In genomic region chr15:78761020-78761419, GRCh38 we compare ENCODE assay signal across 10 cellular contexts. TPM values are rescaled to one million over a fixed set of nuclear protein-coding genes. Genes with fewer than 3 reads are reported as not detected.
DNase-seq lines count a peak whose midpoint lies in the region; ATAC-seq and TF ChIP-seq lines count a peak whose summit lies in the region.
"Had no signal": no experiment of that assay in that cellular context is flagged by ENCODE, and none has a peak within 500 bp of the region (broad histone marks: within the 10 kb centered on the region; RNA-seq: fewer than 3 reads in every experiment).

No MANE protein-coding gene starts in this region.

- no peaks in the 10 kb centered on the region for H3K27me3 ChIP-seq in BLaER1
- no peaks in the 10 kb centered on the region for H3K27me3 ChIP-seq in osteoblast (ENCODE audit: insufficient read depth, low read length)
- H3K27me3 ChIP-seq in GM23248 (replicated peaks; ENCODE audit: insufficient read depth): no peaks in the 10 kb centered on the region

- peak overlapping the region; percentile 32 for H3K27ac Mint-ChIP-seq in chondrocyte (ENCODE audit: unreplicated experiment)

- H3K4me1 ChIP-seq in BLaER1 (peaks cover 95% of the 10 kb centered on the region), osteoblast (ENCODE audit: insufficient read depth, low read length) (peaks cover 20% of the 10 kb centered on the region), GM23248 (ENCODE audit: insufficient read depth) (peaks cover 12% of the 10 kb centered on the region)

- in situ Hi-C loops in GM23248 (cut with MboI): no loop called here

- H3K36me3 ChIP-seq in BLaER1 (no peaks in the 10 kb centered on the region), KOPT-K1 (ENCODE audit: insufficient read depth, low read length) (no peaks in the 10 kb centered on the region), osteoblast (ENCODE audit: insufficient read depth, low read length) (no peaks in the 10 kb centered on the region), GM23248 (ENCODE audit: low read depth) (no peaks in the 10 kb centered on the region)

- peaks cover 42% of the 10 kb centered on the region for H3K4me1 Mint-ChIP-seq in chondrocyte (ENCODE audit: low read depth)

- H3K27ac ChIP-seq in BLaER1: peak overlapping the region; percentile 98
- H3K27ac ChIP-seq in KOPT-K1 (ENCODE audit: low read depth, low read length, poor library complexity, severe bottlenecking): peak overlapping the region; percentile 99
- H3K27ac ChIP-seq in osteoblast (ENCODE audit: low read depth, low read length): no peak overlapping the region
- no peak overlapping the region for H3K27ac ChIP-seq in GM23248

- no peak overlapping the region for H2AFZ ChIP-seq in osteoblast (ENCODE audit: low read length)
- no peak overlapping the region for H2AFZ ChIP-seq in GM23248

- ATAC-seq in HG03469 (IDR thresholded peaks at IDR 0.05; ENCODE audit: unreplicated experiment): no peak

- 87 to 92% methylated on average over 7 of the region's 8 CpGs for WGBS in GM23248 (ENCODE audit: low coverage in 1 of 2, low lambda C conversion rate in 2 of 2, missing lambda C conversion rate in 2 of 2), 2 experiments

- H3K9ac ChIP-seq in BLaER1 (peak overlapping the region; percentile 87), GM23248 (no peak overlapping the region)

- no peaks in the 10 kb centered on the region for H3K27me3 Mint-ChIP-seq in chondrocyte (ENCODE audit: low read depth)

- H3K9me3 ChIP-seq in BLaER1 (no peaks in the 10 kb centered on the region), KOPT-K1 (ENCODE audit: insufficient read depth, low read length, poor library complexity, severe bottlenecking) (no peaks in the 10 kb centered on the region), osteoblast (ENCODE audit: low read depth, low read length) (no peaks in the 10 kb centered on the region), GM23248 (ENCODE audit: low read depth) (no peaks in the 10 kb centered on the region)

- no peaks in the 10 kb centered on the region for H4K20me1 ChIP-seq in BLaER1
- H4K20me1 ChIP-seq in osteoblast (ENCODE audit: insufficient read depth, low read length): no peaks in the 10 kb centered on the region
- no peaks in the 10 kb centered on the region for H4K20me1 ChIP-seq in GM23248 (ENCODE audit: insufficient read depth)

- TF ChIP-seq CTCF in chondrocyte (IDR thresholded peaks at IDR 0.05) (no peak), osteoblast (IDR thresholded peaks at IDR 0.05; ENCODE audit: extremely low read depth, low read depth, low read length) (no peak)

- H3K79me2 ChIP-seq in osteoblast (ENCODE audit: insufficient read depth, low read length) (no peaks in the 10 kb centered on the region), GM23248 (ENCODE audit: insufficient read depth) (no peaks in the 10 kb centered on the region)

- H3K4me3 Mint-ChIP-seq in chondrocyte (ENCODE audit: unreplicated experiment): no peak overlapping the region

- H3K9me2 ChIP-seq in GM23248 (ENCODE audit: insufficient read depth): no peaks in the 10 kb centered on the region

- peak; percentile 68 for DNase-seq in chondrocyte (ENCODE audit: low spot score)
- peak; percentile 45 for DNase-seq in osteoblast (ENCODE audit: insufficient read length, low spot score, missing footprints)
- DNase-seq in H4 (ENCODE audit: low spot score): no peak
- DNase-seq in central memory CD4-positive, alpha-beta T cell: no peak
- DNase-seq in GM23248: no peak
- DNase-seq: COR-L47, NCI-H2029 had no signal

- H3F3A ChIP-seq in GM23248 (ENCODE audit: insufficient read depth): no peaks in the 10 kb centered on the region; the same call in 1 of the 2 replicates

- H3K4me2 ChIP-seq in BLaER1 (peak overlapping the region; percentile 87), osteoblast (ENCODE audit: insufficient read depth, low read length) (no peak overlapping the region), GM23248 (ENCODE audit: unreplicated experiment) (no peak overlapping the region)

- H3K4me3 ChIP-seq in BLaER1 (peak overlapping the region; percentile 53), osteoblast (ENCODE audit: insufficient read depth, low read length) (no peak overlapping the region), GM23248 (no peak overlapping the region)

- no peaks in the 10 kb centered on the region for H3K36me3 Mint-ChIP-seq in chondrocyte (ENCODE audit: low read depth)

- H3K9me3 Mint-ChIP-seq in chondrocyte (ENCODE audit: low read depth): no peaks in the 10 kb centered on the region

RNA-seq across cellular contexts. Expression of gene ADAMTS7, which starts 50.2 kb away (rescaled TPM):
- total RNA-seq in chondrocyte (111 to 144 TPM (median 113 TPM) in 3 replicates), osteoblast (32.4 and 34.0 TPM in 2 replicates)
- 1.5 and 5.5 TPM in 2 replicates for total RNA-seq in H4 (2014; rRNA removed; shearing (Covaris generic))
- total RNA-seq in GM23248 (2014; rRNA removed; shearing (Covaris generic)): 2.4 and 4.8 TPM in 2 replicates
- 0.70 and 0.89 TPM in 2 replicates for polyA plus RNA-seq in GM23248 (2016; fragmentation: Nextera tagmentation; extraction: Ambion mirVana)

Comparison
In these comparisons a context has a peak if more than half of its experiments do, and no peak if none do; other contexts are left out.
1. H3K27ac ChIP-seq: peak in BLaER1 (single experiment) and KOPT-K1 (single experiment); none in osteoblast (single experiment) and GM23248 (single experiment).
2. DNase-seq: peak in chondrocyte (single experiment) and osteoblast (single experiment); none in H4 (single experiment), central memory CD4-positive, alpha-beta T cell (single experiment) and GM23248 (single experiment).